In genomic region chr16:4273858-4274291, GRCh38 we compare ENCODE assay signal across 1 cellular context.
TF ChIP-seq lines count a peak whose summit lies in the region.

No MANE protein-coding gene starts in this region.

TF ChIP-seq in HepG2, 621 proteins besides CTCF, POLR2A, EP300 and RAD21 (continued from another document):
- TF ChIP-seq NCOA2 (CRISPR knock-in tag; IDR thresholded peaks at IDR 0.05): no peak
- TF ChIP-seq CBFB (CRISPR knock-in tag; IDR thresholded peaks at IDR 0.05): no peak
- TF ChIP-seq HIC2 (CRISPR knock-in tag; IDR thresholded peaks at IDR 0.05; ENCODE audit: low read depth): no peak
- TF ChIP-seq PRPF4 (IDR thresholded peaks at IDR 0.05; ENCODE audit: low read depth, low read length, poor library complexity, severe bottlenecking): no peak
- TF ChIP-seq ZNF430 (CRISPR knock-in tag; IDR thresholded peaks at IDR 0.05): no peak
- no peak for TF ChIP-seq NFRKB (IDR thresholded peaks at IDR 0.05)
- peak; percentile 63; the same call in 1 of the 2 replicates for TF ChIP-seq ZFP91 (CRISPR knock-in tag; IDR thresholded peaks at IDR 0.05; ENCODE audit: borderline replicate concordance)
- TF ChIP-seq MBNL3 (CRISPR knock-in tag; conservative IDR thresholded peaks at IDR 0.05): no peak
- no peak for TF ChIP-seq ZNF607 (CRISPR knock-in tag; IDR thresholded peaks at IDR 0.05; ENCODE audit: borderline replicate concordance)
- peak; percentile 52; the same call in 1 of the 2 replicates for TF ChIP-seq HDAC1 (CRISPR knock-in tag; IDR thresholded peaks at IDR 0.05)
- no peak for TF ChIP-seq ZNF282 (IDR thresholded peaks at IDR 0.05; ENCODE audit: partially characterized antibody)
- no peak for TF ChIP-seq HNRNPH1 (optimal IDR thresholded peaks at IDR 0.05; ENCODE audit: low read depth, low read length)
- no peak for TF ChIP-seq ZNF567 (CRISPR knock-in tag; IDR thresholded peaks at IDR 0.05; ENCODE audit: borderline replicate concordance)
- TF ChIP-seq NR2F2 (IDR thresholded peaks at IDR 0.05; ENCODE audit: borderline replicate concordance, low read depth): no peak
- no peak for TF ChIP-seq RFX1 (IDR thresholded peaks at IDR 0.05)
- TF ChIP-seq MXD4 (CRISPR knock-in tag; IDR thresholded peaks at IDR 0.05): no peak
- TF ChIP-seq CEBPZ (IDR thresholded peaks at IDR 0.05; ENCODE audit: low read length): no peak
- TF ChIP-seq RBM39 (IDR thresholded peaks at IDR 0.05; ENCODE audit: low read depth, low read length, poor library complexity, severe bottlenecking): no peak
- TF ChIP-seq PHF5A (CRISPR knock-in tag; IDR thresholded peaks at IDR 0.05; ENCODE audit: low read depth, unreplicated experiment): no peak
- no peak for TF ChIP-seq HNF4G (IDR thresholded peaks at IDR 0.05; ENCODE audit: borderline replicate concordance, low read depth, low read length)
- TF ChIP-seq HNF4G (CRISPR knock-in tag; IDR thresholded peaks at IDR 0.05; ENCODE audit: borderline replicate concordance, low read depth): no peak
- TF ChIP-seq ZNF576 (CRISPR knock-in tag; IDR thresholded peaks at IDR 0.05): no peak
- no peak for TF ChIP-seq ZBED4 (CRISPR knock-in tag; IDR thresholded peaks at IDR 0.05; ENCODE audit: borderline replicate concordance)
- no peak; the same call in 1 of the 2 replicates for TF ChIP-seq ZNF350 (CRISPR knock-in tag; IDR thresholded peaks at IDR 0.05; ENCODE audit: borderline replicate concordance, low read depth)
- TF ChIP-seq ZMYM2 (CRISPR knock-in tag; IDR thresholded peaks at IDR 0.05): no peak
- TF ChIP-seq MYNN (CRISPR knock-in tag; IDR thresholded peaks at IDR 0.05; ENCODE audit: low read depth): no peak
- no peak for TF ChIP-seq ZBTB37 (CRISPR knock-in tag; IDR thresholded peaks at IDR 0.05)
- no peak; the same call in 1 of the 2 replicates for TF ChIP-seq ZNF460 (CRISPR knock-in tag; IDR thresholded peaks at IDR 0.05; ENCODE audit: borderline replicate concordance)
- TF ChIP-seq FIP1L1 (IDR thresholded peaks at IDR 0.05; ENCODE audit: borderline replicate concordance, insufficient read depth, low read depth, low read length): no peak
- no peak for TF ChIP-seq ZNF276 (CRISPR knock-in tag; IDR thresholded peaks at IDR 0.05; ENCODE audit: low read depth)
- TF ChIP-seq ZNF670 (CRISPR knock-in tag; IDR thresholded peaks at IDR 0.05; ENCODE audit: borderline replicate concordance): peak; percentile 66
- no peak for TF ChIP-seq ZNF609 (CRISPR knock-in tag; IDR thresholded peaks at IDR 0.05; ENCODE audit: borderline replicate concordance)
- TF ChIP-seq ZNF674 (CRISPR knock-in tag; IDR thresholded peaks at IDR 0.05; ENCODE audit: low read depth): no peak
- TF ChIP-seq ZBTB21 (CRISPR knock-in tag; IDR thresholded peaks at IDR 0.05): no peak
- 0 out of 2 replicates have a peak, but pooled peaks have one; percentile 16 for TF ChIP-seq HNRNPL (IDR thresholded peaks at IDR 0.05; ENCODE audit: low read depth, low read length)
- no peak for TF ChIP-seq ATF4 (CRISPR knock-in tag; IDR thresholded peaks at IDR 0.05)
- TF ChIP-seq ZNF75D (CRISPR knock-in tag; IDR thresholded peaks at IDR 0.05; ENCODE audit: borderline replicate concordance): no peak
- no peak for TF ChIP-seq SNAPC2 (CRISPR knock-in tag; IDR thresholded peaks at IDR 0.05)
- no peak for TF ChIP-seq CENPT (CRISPR knock-in tag; IDR thresholded peaks at IDR 0.05; ENCODE audit: low read depth)
- TF ChIP-seq ADNP (CRISPR knock-in tag; IDR thresholded peaks at IDR 0.05): no peak
- TF ChIP-seq KDM5B (CRISPR knock-in tag; IDR thresholded peaks at IDR 0.05; ENCODE audit: borderline replicate concordance): no peak
